Comparison of ENCODE assay signal across 12 cellular contexts in genomic region chr2:134778372-134778771, GRCh38. TPM values are rescaled to one million over a fixed set of nuclear protein-coding genes. Genes with fewer than 3 reads are reported as not detected.
A peak's percentile ranks its signal among the peaks of the same experiment; 100 is the strongest.
DNase-seq lines count a peak whose midpoint lies in the region; ATAC-seq and TF ChIP-seq lines count a peak whose summit lies in the region.
"Had no signal": no experiment of that assay in that cellular context is flagged by ENCODE, and none has a peak within 500 bp of the region (broad histone marks: within the 10 kb centered on the region; RNA-seq: fewer than 3 reads in every experiment).

No MANE protein-coding gene starts in this region.

- no peaks in the 10 kb centered on the region for H3K9me3 Mint-ChIP-seq in endodermal cell
- H3K9me3 Mint-ChIP-seq in activated CD8-positive, alpha-beta T cell treated with anti-CD3 and anti-CD28 coated beads, Interleukin-2, amount 10 ng/mL, durations not matched to agents 7 days and 5 days (ENCODE audit: insufficient read depth), result no peaks in the 10 kb centered on the region
- H3K9me3 Mint-ChIP-seq: natural killer cell had no signal

- no peak for TF ChIP-seq EP300 in stomach (IDR thresholded peaks at IDR 0.05)

- no peak overlapping the region for H3K27ac ChIP-seq in heart left ventricle
- no peak overlapping the region for H3K27ac ChIP-seq in endodermal cell (ENCODE audit: low read depth, low read length)
- H3K27ac ChIP-seq in stomach, result no peak overlapping the region

- H3K4me1 Mint-ChIP-seq in endodermal cell, result peaks cover 26% of the 10 kb centered on the region
- no peaks in the 10 kb centered on the region for H3K4me1 Mint-ChIP-seq in activated CD8-positive, alpha-beta T cell treated with anti-CD3 and anti-CD28 coated beads, Interleukin-2, amount 10 ng/mL, durations not matched to agents 7 days and 5 days (ENCODE audit: low read depth)

- WGBS in heart left ventricle, 4 donors, result 87 to 99% (median 90%) methylated on average over 4 of the region's 4 CpGs
- WGBS in endodermal cell (ENCODE audit: insufficient coverage in 1 of 2, insufficient read length in 1 of 2), 2 experiments, result 84% methylated on average over 4 of the region's 4 CpGs; no CpG with 5 or more reads in 1 of the 2 experiments
- WGBS in stomach, 5 donors, result 73 to 95% (median 92%) methylated on average over 4 of the region's 4 CpGs

- H3K36me3 Mint-ChIP-seq in endodermal cell (ENCODE audit: low read depth), result no peaks in the 10 kb centered on the region
- no peaks in the 10 kb centered on the region for H3K36me3 Mint-ChIP-seq in activated CD8-positive, alpha-beta T cell treated with anti-CD3 and anti-CD28 coated beads, Interleukin-2, amount 10 ng/mL, durations not matched to agents 7 days and 5 days (ENCODE audit: low read depth)
- H3K36me3 Mint-ChIP-seq: natural killer cell had no signal

- H3K27ac Mint-ChIP-seq in endodermal cell, result no peak overlapping the region
- H3K27ac Mint-ChIP-seq in activated CD8-positive, alpha-beta T cell treated with anti-CD3 and anti-CD28 coated beads, Interleukin-2, amount 10 ng/mL, durations not matched to agents 7 days and 5 days, result no peak overlapping the region
- H3K27ac Mint-ChIP-seq: natural killer cell had no signal

- H3K4me3 ChIP-seq in heart left ventricle (no peak overlapping the region), NB4 (ENCODE audit: low read depth, low read length) (no peak overlapping the region), endodermal cell (ENCODE audit: low read length) (no peak overlapping the region), stomach (no peak overlapping the region)

- H3K9me3 ChIP-seq in heart left ventricle (no peaks in the 10 kb centered on the region), endodermal cell (ENCODE audit: control insufficient read depth, low read length) (no peaks in the 10 kb centered on the region), stomach (no peaks in the 10 kb centered on the region)

- H3K4me1 ChIP-seq in heart left ventricle, result peaks cover 0 to 22% (median 19%) of the 10 kb centered on the region in 12 donors
- H3K4me1 ChIP-seq in endodermal cell (ENCODE audit: control insufficient read depth, insufficient read depth, low read length), result peaks cover 15% of the 10 kb centered on the region
- H3K4me1 ChIP-seq in stomach, result peaks cover 16 to 30% (median 22%) of the 10 kb centered on the region in 4 donors

- peak in 8 of 12 donors; percentile 13 to 38 (median 24) for TF ChIP-seq CTCF in heart left ventricle (IDR thresholded peaks at IDR 0.05)
- peak; percentile 48 for TF ChIP-seq CTCF in NB4 (IDR thresholded peaks at IDR 0.05; ENCODE audit: low read depth, low read length)
- TF ChIP-seq CTCF in endodermal cell (conservative IDR thresholded peaks at IDR 0.05), result peak; percentile 84
- TF ChIP-seq CTCF in stomach (IDR thresholded peaks at IDR 0.05), result peak in 1 of 7 experiments; percentile 9

- intact Hi-C loops in heart left ventricle (cut with DNase I), result loop anchor here in 3 of 10 donors (10.0 kb wide), 2 partner anchors 116 to 314 kb away; no protein-coding TSS in a partner anchor
- intact Hi-C loops in cardiac septum (cut with DNase I), result no loop called here
- intact Hi-C loops in stomach (cut with DNase I; ENCODE audit: low total_unique reads), result no loop called here

- no peak overlapping the region for H3K9ac ChIP-seq in endodermal cell (ENCODE audit: extremely low read depth, low read length, poor library complexity, severe bottlenecking)

- POLR2A ChIA-PET in activated CD8-positive, alpha-beta T cell treated with anti-CD3 and anti-CD28 coated beads, Interleukin-2, amount 10 ng/mL, durations not matched to agents 7 days and 5 days (lab: Charles Lee), result no interaction called here

- ATAC-seq in heart left ventricle (no peak), GM21528 (IDR thresholded peaks at IDR 0.05; ENCODE audit: low FRiP score, unreplicated experiment) (no peak)
- no peak for ATAC-seq in activated CD8-positive, alpha-beta T cell treated with anti-CD3 and anti-CD28 coated beads, Interleukin-2, amount 10 ng/mL, durations not matched to agents 7 days and 5 days

- H3K27me3 Mint-ChIP-seq in endodermal cell (ENCODE audit: insufficient read depth), result peaks cover 34% of the 10 kb centered on the region
- peaks cover 10% of the 10 kb centered on the region for H3K27me3 Mint-ChIP-seq in activated CD8-positive, alpha-beta T cell treated with anti-CD3 and anti-CD28 coated beads, Interleukin-2, amount 10 ng/mL, durations not matched to agents 7 days and 5 days (ENCODE audit: low read depth)

- CTCF ChIA-PET in activated CD8-positive, alpha-beta T cell treated with anti-CD3 and anti-CD28 coated beads, Interleukin-2, amount 10 ng/mL, durations not matched to agents 7 days and 5 days (lab: Charles Lee), result no interaction called here

- H3K36me3 ChIP-seq in heart left ventricle (no peaks in the 10 kb centered on the region), endodermal cell (ENCODE audit: control insufficient read depth, insufficient read depth, low read length) (no peaks in the 10 kb centered on the region), stomach (no peaks in the 10 kb centered on the region)

- H3K27me3 ChIP-seq in heart left ventricle, result no peaks in the 10 kb centered on the region
- H3K27me3 ChIP-seq in endodermal cell (ENCODE audit: control insufficient read depth, insufficient read depth, low read length, poor library complexity, severe bottlenecking), result peaks cover 39% of the 10 kb centered on the region
- no peaks in the 10 kb centered on the region for H3K27me3 ChIP-seq in stomach

- H3K4me3 Mint-ChIP-seq in endodermal cell, result no peak overlapping the region
- no peak overlapping the region for H3K4me3 Mint-ChIP-seq in activated CD8-positive, alpha-beta T cell treated with anti-CD3 and anti-CD28 coated beads, Interleukin-2, amount 10 ng/mL, durations not matched to agents 7 days and 5 days
- H3K4me3 Mint-ChIP-seq: natural killer cell had no signal

- TF ChIP-seq POLR2A in heart left ventricle (IDR thresholded peaks at IDR 0.05), result no peak
- no peak for TF ChIP-seq POLR2A in NB4 (IDR thresholded peaks at IDR 0.05; ENCODE audit: extremely low read depth, insufficient read length)
- TF ChIP-seq POLR2A in stomach (IDR thresholded peaks at IDR 0.05), result no peak

- DNase-seq in heart left ventricle, result no peak
- no peak for DNase-seq in cardiac septum (ENCODE audit: low spot score)
- DNase-seq in NB4 (ENCODE audit: low read depth), result no peak
- peak; percentile 78 for DNase-seq in endodermal cell
- peak; percentile 30 for DNase-seq in stomach
- no peak for DNase-seq in activated CD8-positive, alpha-beta T cell treated with anti-CD3 and anti-CD28 coated beads, Interleukin-2, amount 10 ng/mL, durations not matched to agents 7 days and 5 days
- no peak for DNase-seq in activated naive CD4-positive, alpha-beta T cell (lab: John Stamatoyannopoulos, UW)
- DNase-seq: activated CD4-positive, CD25-positive, alpha-beta regulatory T cell; activated effector memory CD4-positive, alpha-beta T cell treated with anti-CD3 and anti-CD28 coated beads, Interleukin-2, amount 50 U/mL, for 16 hours; natural killer cell had no signal

RNA-seq across cellular contexts. Expression of gene TMEM163, which starts 59.6 kb away (rescaled TPM):
- total RNA-seq in heart left ventricle (1 to 10 TPM in 1 of 9 donors, under 1 TPM in 8; 0.14 to 1.4 (median 0.47) TPM), cardiac septum (0.38 TPM), endodermal cell (under 1 TPM in 1 of 2 donors, not detected in 1; 0.24 TPM), stomach (10 to 100 TPM in 3 of 5 donors, under 1 TPM in 1, not detected in 1; 0.58 to 16.7 (median 13.6) TPM)
- polyA plus RNA-seq in heart left ventricle (1 to 10 TPM in 1 of 2 donors, under 1 TPM in 1; 0.42 to 1.2 TPM), stomach (1 to 10 TPM; 2.0 to 3.2 (median 2.6) TPM)
- 9.9 TPM for polyA plus RNA-seq in endodermal cell (2013, experiment 1 of 2)
- 7.0 TPM for polyA plus RNA-seq in endodermal cell (2013, experiment 2 of 2)
- under 1 TPM in 1 of 2 experiments, not detected in 1; 0.23 TPM for total RNA-seq in activated CD8-positive, alpha-beta T cell treated with anti-CD3 and anti-CD28 coated beads, Interleukin-2, amount 10 ng/mL, durations not matched to agents 7 days and 5 days
- polyA plus RNA-seq: BJ had no signal

Comparison
In these comparisons a context has a peak if more than half of its experiments do, and no peak if none do; other contexts are left out.
1. DNase-seq: peak in endodermal cell (single experiment) and stomach (single experiment); none in heart left ventricle (0 of 5), cardiac septum (single experiment), NB4 (single experiment), activated CD8-positive, alpha-beta T cell treated with anti-CD3 and anti-CD28 coated beads, Interleukin-2, amount 10 ng/mL, durations not matched to agents 7 days and 5 days (single experiment) and activated naive CD4-positive, alpha-beta T cell (0 of 4).